10 cellular contexts compared by ENCODE assay signal in the genomic region with DNA sequence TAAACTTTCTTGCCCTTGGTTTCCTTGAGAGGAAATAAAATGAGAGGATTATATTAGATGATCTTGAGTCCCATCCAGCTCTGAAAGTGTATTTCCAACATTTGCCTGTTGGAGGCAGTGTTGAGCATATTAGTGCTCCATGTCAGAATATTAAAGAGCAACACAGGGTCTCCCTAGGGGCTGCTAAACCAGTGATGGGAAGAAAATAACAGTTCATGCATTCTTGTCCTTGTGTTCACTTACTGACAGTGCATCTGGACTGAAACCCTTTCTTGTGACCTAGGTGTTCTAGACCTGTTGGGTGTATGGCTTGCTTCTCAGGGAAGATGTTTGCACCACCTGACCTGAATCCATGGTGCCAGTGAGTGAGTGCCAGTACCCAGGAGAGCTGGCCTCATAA.
DNase-seq lines count a peak whose midpoint lies in the region; ATAC-seq, FAIRE-seq and TF ChIP-seq lines count a peak whose summit lies in the region.
"Had no signal": no experiment of that assay in that cellular context is flagged by ENCODE, and none has a peak within 500 bp of the region (broad histone marks: within the 10 kb centered on the region; RNA-seq: fewer than 3 reads in every experiment).

No MANE protein-coding gene starts in this region.

- dilution Hi-C loops in keratinocyte (cut with MboI; ENCODE audit: extremely low pct_ligation_motif_present, low sequenced_read_pairs) = no loop called here

- no peak overlapping the region for H3K4me2 ChIP-seq in keratinocyte (ENCODE audit: control insufficient read depth, extremely low read depth, insufficient read depth, low read depth, low read length)

- H3K9ac ChIP-seq in keratinocyte (ENCODE audit: control insufficient read depth, extremely low read depth, insufficient read depth, low read length) = no peak overlapping the region

- H3K4me3 ChIP-seq in adrenal gland = no peak overlapping the region
- no peak overlapping the region for H3K4me3 ChIP-seq in keratinocyte (ENCODE audit: control insufficient read depth in 2 of 3, extremely low read depth in 1 of 3, insufficient read depth in 2 of 3, low read depth in 1 of 3, low read length in 3 of 3)
- no peak overlapping the region for H3K4me3 ChIP-seq in lower leg skin (ENCODE audit: low read depth, poor library complexity, severe bottlenecking)

- no peaks in the 10 kb centered on the region for H3K9me3 ChIP-seq in adrenal gland (replicated peaks in 1 of 3)
- no peaks in the 10 kb centered on the region for H3K9me3 ChIP-seq in keratinocyte (ENCODE audit: control insufficient read depth, low read depth, low read length)

- TF ChIP-seq POLR2A in adrenal gland (IDR thresholded peaks at IDR 0.05) (no peak), lower leg skin (IDR thresholded peaks at IDR 0.05) (no peak)

- H3K27ac ChIP-seq in adrenal gland (no peak overlapping the region), keratinocyte (ENCODE audit: control insufficient read depth, insufficient read depth, low read length) (no peak overlapping the region)

- peaks cover 0 to 4% of the 10 kb centered on the region in 2 donors for H3K4me1 ChIP-seq in adrenal gland (replicated peaks in 1 of 2)
- H3K4me1 ChIP-seq in keratinocyte (ENCODE audit: control insufficient read depth, extremely low read depth, insufficient read depth, low read length) = peaks cover 4% of the 10 kb centered on the region

- no peak for ATAC-seq in left lobe of liver
- ATAC-seq: T-helper 17 cell had no signal

- intact Hi-C loops in adrenal gland (cut with DNase I) = loop anchor here in 1 of 2 donors (5.0 kb wide), 1 partner anchor 290 kb away; no protein-coding TSS in a partner anchor
- intact Hi-C loops in lower leg skin (cut with DNase I; ENCODE audit: low total_unique reads) = no loop called here

- no peaks in the 10 kb centered on the region for H3K9me1 ChIP-seq in keratinocyte (ENCODE audit: control insufficient read depth, extremely low read depth, insufficient read depth, low read length)

- no peaks in the 10 kb centered on the region for H3K79me2 ChIP-seq in keratinocyte (ENCODE audit: control insufficient read depth, insufficient read depth, low read length)

- H3K36me3 ChIP-seq in adrenal gland (replicated peaks in 1 of 2) (no peaks in the 10 kb centered on the region), keratinocyte (ENCODE audit: control insufficient read depth in 2 of 2, extremely low read depth in 1 of 2, insufficient read depth in 2 of 2, low read length in 2 of 2) (no peaks in the 10 kb centered on the region)

- no peak overlapping the region for H2AFZ ChIP-seq in keratinocyte (ENCODE audit: control insufficient read depth, low read length)

- FAIRE-seq in GM18507 (lab: Jason Lieb, UNC) (peak; percentile 9), keratinocyte (lab: Jason Lieb, UNC) (no peak)
- FAIRE-seq: colon had no signal

- DNase-seq in AG09319 (ENCODE audit: extremely low read depth, low read depth) (no peak), GM18507 (ENCODE audit: extremely low spot score, insufficient read length, low read depth) (no peak), adrenal gland (peak in 1 of 7 donors; percentile 26), keratinocyte (ENCODE audit: low read depth, low spot score) (no peak), activated gamma-delta T cell treated with Interleukin-2 at 50 U/mL for 16 hours (no peak), hepatic stellate cell (ENCODE audit: low spot score) (no peak), left lobe of liver (ENCODE audit: low spot score) (no peak), lower leg skin (ENCODE audit: low spot score in 2 of 2) (no peak)

- H4K20me1 ChIP-seq in keratinocyte (ENCODE audit: control insufficient read depth, extremely low read depth, insufficient read depth, low read length) = no peaks in the 10 kb centered on the region

- H3K27me3 ChIP-seq in adrenal gland (no peaks in the 10 kb centered on the region), keratinocyte (ENCODE audit: control insufficient read depth, extremely low read depth, insufficient read depth, low read length) (no peaks in the 10 kb centered on the region)

- TF ChIP-seq CTCF in AG09319 (IDR thresholded peaks at IDR 0.05; ENCODE audit: low read depth, low read length) (peak; percentile 6; the same call in 1 of the 2 replicates), adrenal gland (IDR thresholded peaks at IDR 0.05) (peak in 5 of 6 experiments; percentile 8 to 37 (median 23)), keratinocyte (optimal IDR thresholded peaks at IDR 0.05 in 1 of 3, IDR thresholded peaks at IDR 0.05 in 1 of 3, conservative IDR thresholded peaks at IDR 0.05 in 1 of 3; ENCODE audit: extremely low read depth in 1 of 3, insufficient read depth in 2 of 3, low read length in 3 of 3) (peak; percentile 7 to 56 (median 39)), lower leg skin (IDR thresholded peaks at IDR 0.05) (no peak)

Comparison
In these comparisons a context has a peak if more than half of its experiments do, and no peak if none do; other contexts are left out.
1. CTCF ChIP-seq: peak in AG09319 (single experiment), adrenal gland (5 of 6) and keratinocyte (3 of 3); none in lower leg skin (0 of 3).